ENCODE assay signal across 37 cellular contexts in genomic region chr13:99843872-99844271, GRCh38.
"Had no signal": no experiment of that assay in that cellular context is flagged by ENCODE, and none has a peak within 500 bp of the region (broad histone marks: within the 10 kb centered on the region; RNA-seq: fewer than 3 reads in every experiment).

No MANE protein-coding gene starts in this region.

- H3K36me3 ChIP-seq: ascending aorta, cardiac muscle cell, WERI-Rb-1 had no signal

- H3K27ac Mint-ChIP-seq: activated CD4-positive, alpha-beta memory T cell treated with anti-CD3 and anti-CD28 coated beads, Interleukin-2, amount 10 ng/mL, durations not matched to agents 7 days and 5 days; activated CD4-positive, alpha-beta T cell treated with anti-CD3 and anti-CD28 coated beads for 36 hours; activated CD4-positive, alpha-beta T cell treated with anti-CD3 and anti-CD28 coated beads, Interleukin-2, amount 10 ng/mL, durations not matched to agents 7 days and 5 days; activated CD8-positive, alpha-beta memory T cell treated with anti-CD3 and anti-CD28 coated beads, Interleukin-2, amount 10 ng/mL, durations not matched to agents 7 days and 5 days; activated CD8-positive, alpha-beta T cell treated with anti-CD3 and anti-CD28 coated beads, Interleukin-2, amount 10 ng/mL, durations not matched to agents 7 days and 5 days; activated naive CD4-positive, alpha-beta T cell treated with anti-CD3 and anti-CD28 coated beads, Interleukin-2, amount 10 ng/mL, durations not matched to agents 7 days and 5 days; activated naive CD4-positive, alpha-beta T cell treated with anti-CD3 and anti-CD28 coated beads, Interleukin-2, amount 50 U/mL, for 24 hours; activated naive CD8-positive, alpha-beta T cell; activated naive CD8-positive, alpha-beta T cell treated with anti-CD3 and anti-CD28 coated beads, Interleukin-2, amount 10 ng/mL, durations not matched to agents 7 days and 5 days; activated naive CD8-positive, alpha-beta T cell treated with anti-CD3 and anti-CD28 coated beads, Interleukin-2, amount 50 U/mL, for 24 hours; activated T-cell treated with anti-CD3 and anti-CD28 coated beads, Interleukin-2, amount 50 U/mL, for 24 hours; activated T-helper 2 cell treated with anti-CD3 and anti-CD28 coated beads, Interferon-gamma antibody, Interleukin-2, Interleukin-4, amounts not matched to agents 10 μg/mL and 5 μg/mL and 100 μg/mL, durations not matched to agents 14 hours and 24 hours and 36 hours; T-helper 1 cell treated with Interleukin-12 subunit alpha and Interleukin-12 subunit beta and Interleukin-4 antibody, amounts not matched to agents 30 μg/mL and 1 μg/mL, for 36 hours; T-helper 2 cell treated with Interferon-gamma antibody and Interleukin-4, amounts not matched to agents 5 μg/mL and 100 μg/mL, for 36 hours had no signal

- H3K4me1 Mint-ChIP-seq: activated CD4-positive, alpha-beta memory T cell treated with anti-CD3 and anti-CD28 coated beads, Interleukin-2, amount 10 ng/mL, durations not matched to agents 7 days and 5 days; activated CD4-positive, alpha-beta T cell treated with anti-CD3 and anti-CD28 coated beads for 36 hours; activated CD4-positive, alpha-beta T cell treated with anti-CD3 and anti-CD28 coated beads, Interleukin-2, amount 10 ng/mL, durations not matched to agents 7 days and 5 days; activated CD8-positive, alpha-beta memory T cell treated with anti-CD3 and anti-CD28 coated beads, Interleukin-2, amount 10 ng/mL, durations not matched to agents 7 days and 5 days; activated naive CD4-positive, alpha-beta T cell treated with anti-CD3 and anti-CD28 coated beads, Interleukin-2, amount 10 ng/mL, durations not matched to agents 7 days and 5 days; activated naive CD4-positive, alpha-beta T cell treated with anti-CD3 and anti-CD28 coated beads, Interleukin-2, amount 50 U/mL, for 24 hours; activated naive CD8-positive, alpha-beta T cell treated with anti-CD3 and anti-CD28 coated beads, Interleukin-2, amount 50 U/mL, for 24 hours; central memory CD8-positive, alpha-beta T cell had no signal

- DNase-seq: activated CD4-positive, alpha-beta memory T cell treated with anti-CD3 and anti-CD28 coated beads, Interleukin-2, amount 10 ng/mL, durations not matched to agents 7 days and 5 days; activated CD4-positive, alpha-beta T cell treated with anti-CD3 and anti-CD28 coated beads for 1 hour; activated CD4-positive, alpha-beta T cell treated with anti-CD3 and anti-CD28 coated beads for 36 hours; activated CD4-positive, alpha-beta T cell treated with anti-CD3 and anti-CD28 coated beads for 48 hours; activated CD4-positive, alpha-beta T cell treated with anti-CD3 and anti-CD28 coated beads, Interleukin-2, amount 10 ng/mL, durations not matched to agents 7 days and 5 days; activated CD4-positive, alpha-beta T cell treated with anti-CD3 and anti-CD28 coated beads, Interleukin-2, amount 50 U/mL, for 48 hours; activated CD4-positive, CD25-positive, alpha-beta regulatory T cell; activated CD8-positive, alpha-beta memory T cell treated with anti-CD3 and anti-CD28 coated beads for 24 hours; activated CD8-positive, alpha-beta memory T cell treated with anti-CD3 and anti-CD28 coated beads, Interleukin-2, amount 10 ng/mL, durations not matched to agents 7 days and 5 days; activated CD8-positive, alpha-beta memory T cell treated with anti-CD3 and anti-CD28 coated beads, Interleukin-2, amount 50 U/mL, for 48 hours; activated CD8-positive, alpha-beta T cell treated with anti-CD3 and anti-CD28 coated beads, Interleukin-2, amount 10 ng/mL, durations not matched to agents 7 days and 5 days; activated effector memory CD4-positive, alpha-beta T cell treated with Interleukin-2 at 50 U/mL for 16 hours; activated gamma-delta T cell; activated naive CD4-positive, alpha-beta T cell treated with anti-CD3 and anti-CD28 coated beads, Interleukin-2, amount 10 ng/mL, durations not matched to agents 7 days and 5 days; activated naive CD4-positive, alpha-beta T cell treated with Interleukin-2 at 50 U/mL for 16 hours; activated naive CD8-positive, alpha-beta T cell treated with anti-CD3 and anti-CD28 coated beads, Interleukin-2, amount 10 ng/mL, durations not matched to agents 7 days and 5 days; activated naive CD8-positive, alpha-beta T cell treated with anti-CD3 and anti-CD28 coated beads, Interleukin-2, amount 50 U/mL, for 24 hours; activated T-cell treated with anti-CD3 and anti-CD28 coated beads, Interleukin-2, amount 50 U/mL, for 24 hours; activated T-cell treated with anti-CD3 and anti-CD28 coated beads, Interleukin-2, amount 50 U/mL, for 48 hours; amygdala; anterior cingulate cortex; caudate nucleus; cerebellar nuclear complex; T-helper 2 cell; T-helper 9 cell had no signal

- H3K9me3 Mint-ChIP-seq: activated CD4-positive, alpha-beta memory T cell treated with anti-CD3 and anti-CD28 coated beads, Interleukin-2, amount 10 ng/mL, durations not matched to agents 7 days and 5 days; activated CD4-positive, alpha-beta T cell treated with anti-CD3 and anti-CD28 coated beads, Interleukin-2, amount 10 ng/mL, durations not matched to agents 7 days and 5 days; activated naive CD4-positive, alpha-beta T cell treated with anti-CD3 and anti-CD28 coated beads, Interleukin-2, amount 10 ng/mL, durations not matched to agents 7 days and 5 days; activated naive CD4-positive, alpha-beta T cell treated with anti-CD3 and anti-CD28 coated beads, Interleukin-2, amount 50 U/mL, for 24 hours; activated naive CD8-positive, alpha-beta T cell treated with anti-CD3 and anti-CD28 coated beads, Interleukin-2, amount 10 ng/mL, durations not matched to agents 7 days and 5 days; activated naive CD8-positive, alpha-beta T cell treated with anti-CD3 and anti-CD28 coated beads, Interleukin-2, amount 50 U/mL, for 24 hours; activated T-cell treated with anti-CD3 and anti-CD28 coated beads, Interleukin-2, amount 50 U/mL, for 24 hours; activated T-helper 2 cell treated with anti-CD3 and anti-CD28 coated beads, Interferon-gamma antibody, Interleukin-2, Interleukin-4, amounts not matched to agents 10 μg/mL and 5 μg/mL and 100 μg/mL, durations not matched to agents 14 hours and 24 hours and 36 hours; central memory CD8-positive, alpha-beta T cell; T-helper 1 cell treated with Interleukin-12 subunit alpha and Interleukin-12 subunit beta and Interleukin-4 antibody, amounts not matched to agents 30 μg/mL and 1 μg/mL, for 36 hours; T-helper 2 cell treated with Interferon-gamma antibody and Interleukin-4, amounts not matched to agents 5 μg/mL and 100 μg/mL, for 36 hours; WTC11 had no signal

- ATAC-seq: activated CD4-positive, alpha-beta T cell treated with anti-CD3 and anti-CD28 coated beads for 36 hours; activated CD4-positive, CD25-positive, alpha-beta regulatory T cell treated with anti-CD3 and anti-CD28 coated beads, Interleukin-2, amount 50 U/mL, for 24 hours; activated CD8-positive, alpha-beta memory T cell treated with anti-CD3 and anti-CD28 coated beads, Interleukin-2, amount 10 ng/mL, durations not matched to agents 7 days and 5 days; activated CD8-positive, alpha-beta T cell treated with anti-CD3 and anti-CD28 coated beads, Interleukin-2, amount 10 ng/mL, durations not matched to agents 7 days and 5 days; activated naive CD8-positive, alpha-beta T cell treated with anti-CD3 and anti-CD28 coated beads, Interleukin-2, amount 50 U/mL, for 24 hours; WTC11 had no signal

- H3K36me3 Mint-ChIP-seq: activated CD8-positive, alpha-beta memory T cell treated with anti-CD3 and anti-CD28 coated beads, Interleukin-2, amount 10 ng/mL, durations not matched to agents 7 days and 5 days; activated naive CD4-positive, alpha-beta T cell treated with anti-CD3 and anti-CD28 coated beads, Interleukin-2, amount 10 ng/mL, durations not matched to agents 7 days and 5 days; activated naive CD8-positive, alpha-beta T cell treated with anti-CD3 and anti-CD28 coated beads, Interleukin-2, amount 10 ng/mL, durations not matched to agents 7 days and 5 days; brain; WTC11 had no signal

- H3K4me1 ChIP-seq: ascending aorta had no signal

- H3K27me3 Mint-ChIP-seq: activated CD4-positive, alpha-beta T cell treated with anti-CD3 and anti-CD28 coated beads for 36 hours; activated CD4-positive, alpha-beta T cell treated with anti-CD3 and anti-CD28 coated beads, Interleukin-2, amount 10 ng/mL, durations not matched to agents 7 days and 5 days; activated CD8-positive, alpha-beta memory T cell treated with anti-CD3 and anti-CD28 coated beads, Interleukin-2, amount 10 ng/mL, durations not matched to agents 7 days and 5 days; activated naive CD4-positive, alpha-beta T cell treated with anti-CD3 and anti-CD28 coated beads, Interleukin-2, amount 50 U/mL, for 24 hours; activated naive CD8-positive, alpha-beta T cell; activated naive CD8-positive, alpha-beta T cell treated with anti-CD3 and anti-CD28 coated beads, Interleukin-2, amount 50 U/mL, for 24 hours; activated T-cell treated with anti-CD3 and anti-CD28 coated beads, Interleukin-2, amount 50 U/mL, for 24 hours; central memory CD8-positive, alpha-beta T cell had no signal

- H3K9me3 ChIP-seq: ascending aorta had no signal

- H3K4me3 ChIP-seq: ascending aorta, cardiac muscle cell had no signal

- H3K27me3 ChIP-seq: ascending aorta, cardiac muscle cell had no signal

- H3K4me3 Mint-ChIP-seq: activated CD4-positive, alpha-beta memory T cell treated with anti-CD3 and anti-CD28 coated beads, Interleukin-2, amount 10 ng/mL, durations not matched to agents 7 days and 5 days; activated CD4-positive, alpha-beta T cell treated with anti-CD3 and anti-CD28 coated beads for 36 hours; activated CD4-positive, alpha-beta T cell treated with anti-CD3 and anti-CD28 coated beads, Interleukin-2, amount 10 ng/mL, durations not matched to agents 7 days and 5 days; activated CD8-positive, alpha-beta memory T cell treated with anti-CD3 and anti-CD28 coated beads, Interleukin-2, amount 10 ng/mL, durations not matched to agents 7 days and 5 days; activated CD8-positive, alpha-beta T cell treated with anti-CD3 and anti-CD28 coated beads, Interleukin-2, amount 10 ng/mL, durations not matched to agents 7 days and 5 days; activated naive CD4-positive, alpha-beta T cell treated with anti-CD3 and anti-CD28 coated beads, Interleukin-2, amount 10 ng/mL, durations not matched to agents 7 days and 5 days; activated naive CD4-positive, alpha-beta T cell treated with anti-CD3 and anti-CD28 coated beads, Interleukin-2, amount 50 U/mL, for 24 hours; activated naive CD8-positive, alpha-beta T cell; activated naive CD8-positive, alpha-beta T cell treated with anti-CD3 and anti-CD28 coated beads, Interleukin-2, amount 10 ng/mL, durations not matched to agents 7 days and 5 days; activated naive CD8-positive, alpha-beta T cell treated with anti-CD3 and anti-CD28 coated beads, Interleukin-2, amount 50 U/mL, for 24 hours; activated T-cell treated with anti-CD3 and anti-CD28 coated beads, Interleukin-2, amount 50 U/mL, for 24 hours; brain; central memory CD8-positive, alpha-beta T cell; T-helper 1 cell treated with Interleukin-12 subunit alpha and Interleukin-12 subunit beta and Interleukin-4 antibody, amounts not matched to agents 30 μg/mL and 1 μg/mL, for 36 hours; T-helper 2 cell treated with Interferon-gamma antibody and Interleukin-4, amounts not matched to agents 5 μg/mL and 100 μg/mL, for 36 hours; WTC11 had no signal

- H3K27ac ChIP-seq: ascending aorta, cardiac muscle cell, WERI-Rb-1 had no signal
